In the genomic region with DNA sequence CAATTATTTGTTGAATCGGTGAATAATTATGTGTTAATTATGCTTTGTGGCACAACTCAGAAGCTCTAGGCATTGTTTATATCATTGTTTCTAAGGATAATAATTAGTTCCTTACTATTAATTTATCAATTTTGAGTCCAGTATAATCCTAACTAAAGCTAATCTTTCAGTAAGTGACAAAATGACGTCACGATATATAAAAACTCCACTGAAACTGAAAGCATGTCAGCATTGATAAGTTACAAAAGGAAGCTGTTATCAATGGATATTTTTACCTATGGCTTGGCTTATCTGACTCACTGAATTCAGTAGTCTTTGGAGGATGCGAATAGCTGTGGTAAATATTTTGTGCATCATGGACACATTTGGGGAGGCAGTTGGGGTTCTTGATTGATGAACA, we compare ENCODE assay signal across 30 cellular contexts.
"Had no signal": no experiment of that assay in that cellular context is flagged by ENCODE, and none has a peak within 500 bp of the region (broad histone marks: within the 10 kb centered on the region; RNA-seq: fewer than 3 reads in every experiment).

No MANE protein-coding gene starts in this region.

- H3K9ac ChIP-seq: neural progenitor cell, parathyroid adenoma had no signal

- H3K4me1 ChIP-seq: parathyroid adenoma, psoas muscle, spleen, suprapubic skin, testis, tibial artery, upper lobe of left lung, vagina had no signal

- H3K4me2 ChIP-seq: neural progenitor cell, smooth muscle cell had no signal

- DNase-seq: naive thymus-derived CD4-positive, alpha-beta T cell; natural killer cell; occipital lobe; ovary; posterior cingulate gyrus; psoas muscle; right cardiac atrium; spleen; stimulated activated CD4-positive, alpha-beta T cell treated with anti-CD3 and anti-CD28 coated beads, Interleukin-12 subunit alpha, Interleukin-12 subunit beta, amount 100 ng/mL, for 4 hours; stimulated activated CD4-positive, alpha-beta T cell treated with anti-CD3 and anti-CD28 coated beads, Interleukin-1b, Interleukin-23, amount 100 ng/mL, for 48 hours; stimulated activated CD4-positive, alpha-beta T cell treated with anti-CD3 and anti-CD28 coated beads, Interleukin-4, amount 100 ng/mL, for 1 hour; stimulated activated CD4-positive, alpha-beta T cell treated with anti-CD3 and anti-CD28 coated beads, Interleukin-4, amount 100 ng/mL, for 4 hours; stimulated activated CD8-positive, alpha-beta memory T cell treated with anti-CD3 and anti-CD28 coated beads, Interleukin-4, amount 100 ng/mL, for 48 hours; stimulated activated naive CD4-positive, alpha-beta T cell; stimulated activated naive CD8-positive, alpha-beta T cell treated with anti-CD3 and anti-CD28 coated beads, Interleukin-15, amount 100 ng/mL, for 72 hours; stimulated activated naive CD8-positive, alpha-beta T cell treated with anti-CD3 and anti-CD28 coated beads, Interleukin-15, Interleukin-2, amounts not matched to agents 100 U/mL and 50 U/mL, for 24 hours; substantia nigra; testis; tibial artery; trophoblast cell; upper lobe of left lung had no signal

- ATAC-seq: naive thymus-derived CD4-positive, alpha-beta T cell; natural killer cell; psoas muscle; right cardiac atrium; sciatic nerve; stimulated activated memory B cell treated with anti-CD40 and anti-IgM and Interleukin-4, amounts not matched to agents 10 μg/mL and 1 μg/mL and 100 μg/mL, for 72 hours; stimulated activated naive CD8-positive, alpha-beta T cell treated with anti-CD3 and anti-CD28 coated beads, Interleukin-15, amount 100 ng/mL, for 72 hours; stimulated activated naive CD8-positive, alpha-beta T cell treated with anti-CD3 and anti-CD28 coated beads, Interleukin-15, Interleukin-2, amounts not matched to agents 100 U/mL and 50 U/mL, for 24 hours had no signal

- FAIRE-seq: urothelium cell line had no signal

- H3K9me3 ChIP-seq: ovary, psoas muscle, suprapubic skin, testis, tibial artery, upper lobe of left lung, vagina had no signal

- H2AFZ ChIP-seq: neural progenitor cell, parathyroid adenoma had no signal

- H3K4me3 ChIP-seq: neural progenitor cell, ovary, psoas muscle, skin epidermis, smooth muscle cell, spleen, suprapubic skin, testis, tibial artery, upper lobe of left lung, vagina had no signal

- H3K79me2 ChIP-seq: parathyroid adenoma had no signal

- H3K36me3 ChIP-seq: neural progenitor cell, ovary, spleen, suprapubic skin, tibial artery, upper lobe of left lung, vagina had no signal

- H3K27me3 ChIP-seq: neural progenitor cell, ovary, spleen, suprapubic skin, testis, tibial artery, upper lobe of left lung, vagina had no signal

- H3K27ac ChIP-seq: neural progenitor cell, ovary, parathyroid adenoma, psoas muscle, skin epidermis, spleen, suprapubic skin, testis, tibial artery, upper lobe of left lung, vagina had no signal
